1 cellular context compared by ENCODE assay signal in the genomic region with DNA sequence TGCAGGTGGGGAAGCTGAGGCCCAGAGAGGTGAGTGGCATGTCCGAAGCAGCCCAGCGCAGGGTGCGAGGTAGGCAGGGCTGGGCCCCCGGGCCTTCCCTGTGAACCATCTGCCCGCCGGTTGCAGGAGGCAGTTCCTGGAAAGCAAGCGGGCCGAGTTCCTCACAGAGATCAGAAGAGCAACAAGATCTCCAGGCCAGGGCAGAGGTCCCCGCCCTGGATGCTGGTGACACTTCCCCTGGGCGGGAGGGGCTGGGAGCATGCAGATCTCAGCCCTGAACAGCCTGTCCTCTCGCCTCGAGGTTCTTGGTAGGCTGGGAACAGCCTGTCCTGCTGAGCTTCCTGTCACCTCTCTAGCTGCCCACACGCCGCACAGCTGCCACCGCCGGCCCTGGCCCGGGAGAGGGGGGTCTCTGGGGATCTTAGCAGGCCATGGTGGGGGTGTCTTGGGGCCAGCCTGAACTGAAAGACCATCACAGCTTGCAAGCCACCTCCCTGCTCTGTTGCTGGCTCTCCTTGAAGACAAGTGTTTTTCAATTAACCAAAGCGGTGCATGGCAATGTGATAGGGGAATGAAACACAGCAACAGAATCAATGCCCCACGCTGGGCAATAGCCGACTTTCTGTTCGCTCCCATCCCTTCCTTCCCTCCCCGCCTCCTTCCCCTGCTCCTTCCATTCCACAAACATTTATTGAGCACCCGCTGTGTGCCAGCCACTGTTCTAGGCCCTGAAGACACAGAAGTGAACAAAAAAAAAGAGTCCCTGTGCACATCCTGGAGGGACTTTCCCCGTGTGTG.
A peak's percentile ranks its signal among the peaks of the same experiment; 100 is the strongest.
TF ChIP-seq lines count a peak whose summit lies in the region.

No MANE protein-coding gene starts in this region.

TF ChIP-seq in HepG2, 621 proteins besides CTCF, POLR2A, EP300 and RAD21 (continued from another document and continues in another):
- TF ChIP-seq, protein P1, sequence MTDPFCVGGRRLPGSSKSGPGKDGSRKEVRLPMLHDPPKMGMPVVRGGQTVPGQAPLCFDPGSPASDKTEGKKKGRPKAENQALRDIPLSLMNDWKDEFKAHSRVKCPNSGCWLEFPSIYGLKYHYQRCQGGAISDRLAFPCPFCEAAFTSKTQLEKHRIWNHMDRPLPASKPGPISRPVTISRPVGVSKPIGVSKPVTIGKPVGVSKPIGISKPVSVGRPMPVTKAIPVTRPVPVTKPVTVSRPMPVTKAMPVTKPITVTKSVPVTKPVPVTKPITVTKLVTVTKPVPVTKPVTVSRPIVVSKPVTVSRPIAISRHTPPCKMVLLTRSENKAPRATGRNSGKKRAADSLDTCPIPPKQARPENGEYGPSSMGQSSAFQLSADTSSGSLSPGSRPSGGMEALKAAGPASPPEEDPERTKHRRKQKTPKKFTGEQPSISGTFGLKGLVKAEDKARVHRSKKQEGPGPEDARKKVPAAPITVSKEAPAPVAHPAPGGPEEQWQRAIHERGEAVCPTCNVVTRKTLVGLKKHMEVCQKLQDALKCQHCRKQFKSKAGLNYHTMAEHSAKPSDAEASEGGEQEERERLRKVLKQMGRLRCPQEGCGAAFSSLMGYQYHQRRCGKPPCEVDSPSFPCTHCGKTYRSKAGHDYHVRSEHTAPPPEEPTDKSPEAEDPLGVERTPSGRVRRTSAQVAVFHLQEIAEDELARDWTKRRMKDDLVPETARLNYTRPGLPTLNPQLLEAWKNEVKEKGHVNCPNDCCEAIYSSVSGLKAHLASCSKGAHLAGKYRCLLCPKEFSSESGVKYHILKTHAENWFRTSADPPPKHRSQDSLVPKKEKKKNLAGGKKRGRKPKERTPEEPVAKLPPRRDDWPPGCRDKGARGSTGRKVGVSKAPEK (CRISPR knock-in tag; IDR thresholded peaks at IDR 0.05; ENCODE audit: borderline replicate concordance), result no peak
- TF ChIP-seq ZNF883 (CRISPR knock-in tag; IDR thresholded peaks at IDR 0.05; ENCODE audit: not compliant biosample characterization) (no peak), ZNF652 (CRISPR knock-in tag; IDR thresholded peaks at IDR 0.05; ENCODE audit: borderline replicate concordance, low read depth) (no peak), ZNF749 (CRISPR knock-in tag; IDR thresholded peaks at IDR 0.05; ENCODE audit: borderline replicate concordance) (no peak), CHD4 (IDR thresholded peaks at IDR 0.05; ENCODE audit: borderline replicate concordance, low read length) (no peak), PAX8 (CRISPR knock-in tag; IDR thresholded peaks at IDR 0.05; ENCODE audit: borderline replicate concordance) (no peak), KMT2B (CRISPR knock-in tag; IDR thresholded peaks at IDR 0.05) (0 out of 2 replicates have a peak, but pooled peaks have one; percentile 33), ZMAT3 (CRISPR knock-in tag; conservative IDR thresholded peaks at IDR 0.05) (0 out of 2 replicates have a peak, but pooled peaks have one; percentile 25), ZSCAN31 (CRISPR knock-in tag; IDR thresholded peaks at IDR 0.05; ENCODE audit: low read depth) (no peak), ZNF75D (CRISPR knock-in tag; IDR thresholded peaks at IDR 0.05; ENCODE audit: borderline replicate concordance) (no peak), EHMT2 (IDR thresholded peaks at IDR 0.05; ENCODE audit: borderline replicate concordance, low read depth, low read length) (no peak), MTA1 (CRISPR knock-in tag; IDR thresholded peaks at IDR 0.05; ENCODE audit: borderline replicate concordance) (peak; percentile 40; the same call in 1 of the 2 replicates), HDAC6 (IDR thresholded peaks at IDR 0.05; ENCODE audit: low read depth, low read length) (no peak), ZNF468 (CRISPR knock-in tag; IDR thresholded peaks at IDR 0.05) (no peak), BRD4 (CRISPR knock-in tag; IDR thresholded peaks at IDR 0.05) (0 out of 2 replicates have a peak, but pooled peaks have one; percentile 34), TOE1 (CRISPR knock-in tag; IDR thresholded peaks at IDR 0.05) (no peak), SP2 (CRISPR knock-in tag; IDR thresholded peaks at IDR 0.05) (no peak), KAT8 (CRISPR knock-in tag; IDR thresholded peaks at IDR 0.05) (no peak), CREB1 (IDR thresholded peaks at IDR 0.05) (no peak), CREB1 (CRISPR knock-in tag; IDR thresholded peaks at IDR 0.05) (no peak), FIP1L1 (IDR thresholded peaks at IDR 0.05; ENCODE audit: borderline replicate concordance, insufficient read depth, low read depth, low read length) (no peak), SOX6 (IDR thresholded peaks at IDR 0.05) (no peak), SOX6 (CRISPR knock-in tag; IDR thresholded peaks at IDR 0.05) (peak; percentile 22; the same call in 1 of the 2 replicates), PHF8 (CRISPR knock-in tag; IDR thresholded peaks at IDR 0.05) (no peak), ESRRA (CRISPR knock-in tag; IDR thresholded peaks at IDR 0.05; ENCODE audit: low read depth) (no peak), ZNF225 (CRISPR knock-in tag; IDR thresholded peaks at IDR 0.05) (no peak), MAFF (IDR thresholded peaks at IDR 0.05; ENCODE audit: low read depth, low read length) (no peak), ZSCAN30 (CRISPR knock-in tag; IDR thresholded peaks at IDR 0.05) (no peak), DPF2 (CRISPR knock-in tag; IDR thresholded peaks at IDR 0.05; ENCODE audit: borderline replicate concordance, low read depth) (no peak), RBM39 (IDR thresholded peaks at IDR 0.05; ENCODE audit: low read depth, low read length, poor library complexity, severe bottlenecking) (no peak), ZNF3 (CRISPR knock-in tag; IDR thresholded peaks at IDR 0.05) (no peak), NR3C1 (CRISPR knock-in tag; IDR thresholded peaks at IDR 0.05) (no peak), EEA1 (CRISPR knock-in tag; IDR thresholded peaks at IDR 0.05; ENCODE audit: borderline replicate concordance) (no peak), ZNF24 (IDR thresholded peaks at IDR 0.05) (no peak), GPN1 (CRISPR knock-in tag; IDR thresholded peaks at IDR 0.05; ENCODE audit: borderline replicate concordance) (no peak), ETV5 (CRISPR knock-in tag; IDR thresholded peaks at IDR 0.05; ENCODE audit: borderline replicate concordance) (peak; percentile 80; the same call in 1 of the 2 replicates), IKZF4 (CRISPR knock-in tag; IDR thresholded peaks at IDR 0.05; ENCODE audit: borderline replicate concordance, low read depth, not compliant biosample characterization) (no peak), FOXJ3 (CRISPR knock-in tag; IDR thresholded peaks at IDR 0.05; ENCODE audit: borderline replicate concordance) (no peak), ZNF678 (CRISPR knock-in tag; IDR thresholded peaks at IDR 0.05) (no peak), NKX3-1 (CRISPR knock-in tag; IDR thresholded peaks at IDR 0.05) (peak; percentile 75; the same call in 1 of the 2 replicates), ZNF703 (CRISPR knock-in tag; IDR thresholded peaks at IDR 0.05; ENCODE audit: borderline replicate concordance) (no peak), REL (CRISPR knock-in tag; conservative IDR thresholded peaks at IDR 0.05) (no peak), HNRNPH1 (optimal IDR thresholded peaks at IDR 0.05; ENCODE audit: low read depth, low read length) (no peak)
- TF ChIP-seq, protein P2, sequence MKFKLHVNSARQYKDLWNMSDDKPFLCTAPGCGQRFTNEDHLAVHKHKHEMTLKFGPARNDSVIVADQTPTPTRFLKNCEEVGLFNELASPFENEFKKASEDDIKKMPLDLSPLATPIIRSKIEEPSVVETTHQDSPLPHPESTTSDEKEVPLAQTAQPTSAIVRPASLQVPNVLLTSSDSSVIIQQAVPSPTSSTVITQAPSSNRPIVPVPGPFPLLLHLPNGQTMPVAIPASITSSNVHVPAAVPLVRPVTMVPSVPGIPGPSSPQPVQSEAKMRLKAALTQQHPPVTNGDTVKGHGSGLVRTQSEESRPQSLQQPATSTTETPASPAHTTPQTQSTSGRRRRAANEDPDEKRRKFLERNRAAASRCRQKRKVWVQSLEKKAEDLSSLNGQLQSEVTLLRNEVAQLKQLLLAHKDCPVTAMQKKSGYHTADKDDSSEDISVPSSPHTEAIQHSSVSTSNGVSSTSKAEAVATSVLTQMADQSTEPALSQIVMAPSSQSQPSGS (CRISPR knock-in tag; IDR thresholded peaks at IDR 0.05), result no peak
- TF ChIP-seq, protein P3, sequence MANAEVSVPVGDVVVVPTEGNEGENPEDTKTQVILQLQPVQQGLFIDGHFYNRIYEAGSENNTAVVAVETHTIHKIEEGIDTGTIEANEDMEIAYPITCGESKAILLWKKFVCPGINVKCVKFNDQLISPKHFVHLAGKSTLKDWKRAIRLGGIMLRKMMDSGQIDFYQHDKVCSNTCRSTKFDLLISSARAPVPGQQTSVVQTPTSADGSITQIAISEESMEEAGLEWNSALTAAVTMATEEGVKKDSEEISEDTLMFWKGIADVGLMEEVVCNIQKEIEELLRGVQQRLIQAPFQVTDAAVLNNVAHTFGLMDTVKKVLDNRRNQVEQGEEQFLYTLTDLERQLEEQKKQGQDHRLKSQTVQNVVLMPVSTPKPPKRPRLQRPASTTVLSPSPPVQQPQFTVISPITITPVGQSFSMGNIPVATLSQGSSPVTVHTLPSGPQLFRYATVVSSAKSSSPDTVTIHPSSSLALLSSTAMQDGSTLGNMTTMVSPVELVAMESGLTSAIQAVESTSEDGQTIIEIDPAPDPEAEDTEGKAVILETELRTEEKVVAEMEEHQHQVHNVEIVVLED (CRISPR knock-in tag; IDR thresholded peaks at IDR 0.05; ENCODE audit: borderline replicate concordance), result no peak
- TF ChIP-seq, protein P4, sequence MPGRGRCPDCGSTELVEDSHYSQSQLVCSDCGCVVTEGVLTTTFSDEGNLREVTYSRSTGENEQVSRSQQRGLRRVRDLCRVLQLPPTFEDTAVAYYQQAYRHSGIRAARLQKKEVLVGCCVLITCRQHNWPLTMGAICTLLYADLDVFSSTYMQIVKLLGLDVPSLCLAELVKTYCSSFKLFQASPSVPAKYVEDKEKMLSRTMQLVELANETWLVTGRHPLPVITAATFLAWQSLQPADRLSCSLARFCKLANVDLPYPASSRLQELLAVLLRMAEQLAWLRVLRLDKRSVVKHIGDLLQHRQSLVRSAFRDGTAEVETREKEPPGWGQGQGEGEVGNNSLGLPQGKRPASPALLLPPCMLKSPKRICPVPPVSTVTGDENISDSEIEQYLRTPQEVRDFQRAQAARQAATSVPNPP (CRISPR knock-in tag; IDR thresholded peaks at IDR 0.05), result no peak
- TF ChIP-seq, protein P5, sequence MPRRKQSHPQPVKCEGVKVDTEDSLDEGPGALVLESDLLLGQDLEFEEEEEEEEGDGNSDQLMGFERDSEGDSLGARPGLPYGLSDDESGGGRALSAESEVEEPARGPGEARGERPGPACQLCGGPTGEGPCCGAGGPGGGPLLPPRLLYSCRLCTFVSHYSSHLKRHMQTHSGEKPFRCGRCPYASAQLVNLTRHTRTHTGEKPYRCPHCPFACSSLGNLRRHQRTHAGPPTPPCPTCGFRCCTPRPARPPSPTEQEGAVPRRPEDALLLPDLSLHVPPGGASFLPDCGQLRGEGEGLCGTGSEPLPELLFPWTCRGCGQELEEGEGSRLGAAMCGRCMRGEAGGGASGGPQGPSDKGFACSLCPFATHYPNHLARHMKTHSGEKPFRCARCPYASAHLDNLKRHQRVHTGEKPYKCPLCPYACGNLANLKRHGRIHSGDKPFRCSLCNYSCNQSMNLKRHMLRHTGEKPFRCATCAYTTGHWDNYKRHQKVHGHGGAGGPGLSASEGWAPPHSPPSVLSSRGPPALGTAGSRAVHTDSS (CRISPR knock-in tag; conservative IDR thresholded peaks at IDR 0.05), result no peak
- TF ChIP-seq, protein P6, sequence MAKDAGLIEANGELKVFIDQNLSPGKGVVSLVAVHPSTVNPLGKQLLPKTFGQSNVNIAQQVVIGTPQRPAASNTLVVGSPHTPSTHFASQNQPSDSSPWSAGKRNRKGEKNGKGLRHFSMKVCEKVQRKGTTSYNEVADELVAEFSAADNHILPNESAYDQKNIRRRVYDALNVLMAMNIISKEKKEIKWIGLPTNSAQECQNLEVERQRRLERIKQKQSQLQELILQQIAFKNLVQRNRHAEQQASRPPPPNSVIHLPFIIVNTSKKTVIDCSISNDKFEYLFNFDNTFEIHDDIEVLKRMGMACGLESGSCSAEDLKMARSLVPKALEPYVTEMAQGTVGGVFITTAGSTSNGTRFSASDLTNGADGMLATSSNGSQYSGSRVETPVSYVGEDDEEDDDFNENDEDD (CRISPR knock-in tag; IDR thresholded peaks at IDR 0.05; ENCODE audit: borderline replicate concordance), result peak; percentile 66; the same call in 1 of the 2 replicates
- TF ChIP-seq, protein P7, sequence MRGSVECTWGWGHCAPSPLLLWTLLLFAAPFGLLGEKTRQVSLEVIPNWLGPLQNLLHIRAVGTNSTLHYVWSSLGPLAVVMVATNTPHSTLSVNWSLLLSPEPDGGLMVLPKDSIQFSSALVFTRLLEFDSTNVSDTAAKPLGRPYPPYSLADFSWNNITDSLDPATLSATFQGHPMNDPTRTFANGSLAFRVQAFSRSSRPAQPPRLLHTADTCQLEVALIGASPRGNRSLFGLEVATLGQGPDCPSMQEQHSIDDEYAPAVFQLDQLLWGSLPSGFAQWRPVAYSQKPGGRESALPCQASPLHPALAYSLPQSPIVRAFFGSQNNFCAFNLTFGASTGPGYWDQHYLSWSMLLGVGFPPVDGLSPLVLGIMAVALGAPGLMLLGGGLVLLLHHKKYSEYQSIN (CRISPR knock-in tag; IDR thresholded peaks at IDR 0.05; ENCODE audit: borderline replicate concordance), result no peak
- TF ChIP-seq, protein P8, sequence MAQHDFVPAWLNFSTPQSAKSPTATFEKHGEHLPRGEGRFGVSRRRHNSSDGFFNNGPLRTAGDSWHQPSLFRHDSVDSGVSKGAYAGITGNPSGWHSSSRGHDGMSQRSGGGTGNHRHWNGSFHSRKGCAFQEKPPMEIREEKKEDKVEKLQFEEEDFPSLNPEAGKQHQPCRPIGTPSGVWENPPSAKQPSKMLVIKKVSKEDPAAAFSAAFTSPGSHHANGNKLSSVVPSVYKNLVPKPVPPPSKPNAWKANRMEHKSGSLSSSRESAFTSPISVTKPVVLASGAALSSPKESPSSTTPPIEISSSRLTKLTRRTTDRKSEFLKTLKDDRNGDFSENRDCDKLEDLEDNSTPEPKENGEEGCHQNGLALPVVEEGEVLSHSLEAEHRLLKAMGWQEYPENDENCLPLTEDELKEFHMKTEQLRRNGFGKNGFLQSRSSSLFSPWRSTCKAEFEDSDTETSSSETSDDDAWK (CRISPR knock-in tag; IDR thresholded peaks at IDR 0.05), result no peak
- TF ChIP-seq, protein P9, sequence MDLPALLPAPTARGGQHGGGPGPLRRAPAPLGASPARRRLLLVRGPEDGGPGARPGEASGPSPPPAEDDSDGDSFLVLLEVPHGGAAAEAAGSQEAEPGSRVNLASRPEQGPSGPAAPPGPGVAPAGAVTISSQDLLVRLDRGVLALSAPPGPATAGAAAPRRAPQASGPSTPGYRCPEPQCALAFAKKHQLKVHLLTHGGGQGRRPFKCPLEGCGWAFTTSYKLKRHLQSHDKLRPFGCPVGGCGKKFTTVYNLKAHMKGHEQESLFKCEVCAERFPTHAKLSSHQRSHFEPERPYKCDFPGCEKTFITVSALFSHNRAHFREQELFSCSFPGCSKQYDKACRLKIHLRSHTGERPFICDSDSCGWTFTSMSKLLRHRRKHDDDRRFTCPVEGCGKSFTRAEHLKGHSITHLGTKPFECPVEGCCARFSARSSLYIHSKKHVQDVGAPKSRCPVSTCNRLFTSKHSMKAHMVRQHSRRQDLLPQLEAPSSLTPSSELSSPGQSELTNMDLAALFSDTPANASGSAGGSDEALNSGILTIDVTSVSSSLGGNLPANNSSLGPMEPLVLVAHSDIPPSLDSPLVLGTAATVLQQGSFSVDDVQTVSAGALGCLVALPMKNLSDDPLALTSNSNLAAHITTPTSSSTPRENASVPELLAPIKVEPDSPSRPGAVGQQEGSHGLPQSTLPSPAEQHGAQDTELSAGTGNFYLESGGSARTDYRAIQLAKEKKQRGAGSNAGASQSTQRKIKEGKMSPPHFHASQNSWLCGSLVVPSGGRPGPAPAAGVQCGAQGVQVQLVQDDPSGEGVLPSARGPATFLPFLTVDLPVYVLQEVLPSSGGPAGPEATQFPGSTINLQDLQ (CRISPR knock-in tag; IDR thresholded peaks at IDR 0.05), result 0 out of 2 replicates have a peak, but pooled peaks have one; percentile 38
